9 cellular contexts compared by ENCODE assay signal in the genomic region with DNA sequence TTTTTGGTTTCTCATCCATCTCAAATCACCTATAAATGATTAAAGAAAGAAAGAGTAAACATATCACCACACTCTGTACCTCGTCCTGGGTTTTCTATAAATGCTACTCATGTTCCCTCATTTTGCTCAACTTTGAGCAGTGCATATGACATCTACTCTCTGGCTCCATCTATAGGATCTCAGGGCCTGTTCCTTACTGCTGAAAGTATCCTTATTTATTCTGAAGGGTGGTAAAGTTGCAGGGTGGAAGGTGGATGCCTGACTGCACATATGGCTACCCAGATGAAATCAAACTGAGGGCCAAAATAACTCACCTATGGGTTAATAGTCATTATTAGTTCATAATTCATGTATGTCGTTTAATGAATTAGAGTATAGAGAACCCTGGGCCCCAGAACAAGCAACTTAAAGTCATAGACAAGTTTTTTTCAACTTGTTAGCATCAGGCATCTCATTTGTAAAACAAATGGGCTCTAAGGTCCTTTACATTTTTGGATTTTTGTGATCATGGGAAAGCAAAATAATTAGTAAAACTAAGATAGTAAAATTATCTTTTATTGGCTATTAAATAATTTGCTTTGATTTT. TPM values are rescaled to one million over a fixed set of nuclear protein-coding genes. Genes with fewer than 3 reads are reported as not detected.
DNase-seq lines count a peak whose midpoint lies in the region; ATAC-seq and TF ChIP-seq lines count a peak whose summit lies in the region.
"Had no signal": no experiment of that assay in that cellular context is flagged by ENCODE, and none has a peak within 500 bp of the region (broad histone marks: within the 10 kb centered on the region; RNA-seq: fewer than 3 reads in every experiment).

No MANE protein-coding gene starts in this region.

- TF ChIP-seq CTCF in GM12865 (IDR thresholded peaks at IDR 0.05; ENCODE audit: insufficient read depth, low read depth, low read length, missing control alignments) (peak; percentile 60), nephron (IDR thresholded peaks at IDR 0.05; ENCODE audit: unreplicated experiment in 3 of 3) (peak; percentile 70 to 74 (median 70))

- H3K9me3 Mint-ChIP-seq in nephron: no peaks in the 10 kb centered on the region
- H3K9me3 Mint-ChIP-seq: IgD-negative memory B cell had no signal

- ATAC-seq in esophagus mucosa: peak; percentile 79
- no peak for ATAC-seq in GM18858 (IDR thresholded peaks at IDR 0.05; ENCODE audit: unreplicated experiment)

- peaks cover 10% of the 10 kb centered on the region for H4K20me1 ChIP-seq in Karpas-422 (ENCODE audit: insufficient read depth, low read depth, low read length)

- H3K27ac ChIP-seq in Karpas-422 (ENCODE audit: low read length) (peak overlapping the region; percentile 84), SJCRH30 (no peak overlapping the region)

- H3K4me1 ChIP-seq in Karpas-422 (ENCODE audit: low read length) (peaks cover 80% of the 10 kb centered on the region), SJCRH30 (peaks cover 8% of the 10 kb centered on the region)

- H3K36me3 Mint-ChIP-seq in nephron (ENCODE audit: low read depth): peaks cover 71% of the 10 kb centered on the region

- peaks cover 75% of the 10 kb centered on the region for H3K79me2 ChIP-seq in Karpas-422 (ENCODE audit: low read length)

- H3K27me3 Mint-ChIP-seq in nephron (ENCODE audit: low read depth): no peaks in the 10 kb centered on the region
- H3K27me3 Mint-ChIP-seq: IgD-negative memory B cell had no signal

- DNase-seq in AG20443 (ENCODE audit: low spot score): peak; percentile 63
- DNase-seq in GM12865 (ENCODE audit: low read depth): peak; percentile 56
- DNase-seq in Karpas-422: peak; percentile 80
- DNase-seq in SJCRH30: peak; percentile 17 to 45
- DNase-seq in posterior vena cava (ENCODE audit: low spot score): no peak

- H3K9ac ChIP-seq in Karpas-422 (ENCODE audit: low read length): no peak overlapping the region

- no peak overlapping the region for H2AFZ ChIP-seq in Karpas-422 (ENCODE audit: low read length)

- H3K4me2 ChIP-seq in Karpas-422 (ENCODE audit: low read depth, low read length, poor library complexity, severe bottlenecking): peak overlapping the region; percentile 14

- H3K9me2 ChIP-seq in Karpas-422 (replicated peaks; ENCODE audit: insufficient read depth, low read length): no peaks in the 10 kb centered on the region

- H3K4me3 Mint-ChIP-seq in nephron: no peak overlapping the region
- H3K4me3 Mint-ChIP-seq: IgD-negative memory B cell had no signal

- no peaks in the 10 kb centered on the region for H3K9me3 ChIP-seq in Karpas-422 (ENCODE audit: low read length)
- H3K9me3 ChIP-seq in SJCRH30 (replicated peaks): no peaks in the 10 kb centered on the region

- H3K27ac Mint-ChIP-seq in nephron: peak overlapping the region; percentile 18 to 89 (median 66)

- H3K4me1 Mint-ChIP-seq in nephron: peaks cover 23% of the 10 kb centered on the region

- H3K27me3 ChIP-seq in Karpas-422 (ENCODE audit: low read length) (no peaks in the 10 kb centered on the region), SJCRH30 (no peaks in the 10 kb centered on the region)

- H3K36me3 ChIP-seq in Karpas-422 (ENCODE audit: insufficient read depth, low read length): peaks cover 77% of the 10 kb centered on the region
- peaks cover 39% of the 10 kb centered on the region for H3K36me3 ChIP-seq in SJCRH30

- intact Hi-C loops in posterior vena cava (cut with DNase I): no loop called here

- H3K4me3 ChIP-seq in GM12865 (ENCODE audit: low read depth, low read length): no peak overlapping the region
- H3K4me3 ChIP-seq in Karpas-422 (ENCODE audit: low read length): no peak overlapping the region
- no peak overlapping the region for H3K4me3 ChIP-seq in SJCRH30

RNA-seq across cellular contexts. Expression of gene NCF2, which starts 46.5 kb away (rescaled TPM):
- total RNA-seq in Karpas-422 (2014; rRNA removed; shearing (Covaris generic); ENCODE audit: low replicate concordance): 7.0 and 13.5 TPM in 2 replicates
- total RNA-seq in SJCRH30 (2014; rRNA removed; shearing (Covaris generic)): 0.25 and 0.55 TPM in 2 replicates
- 8.3 TPM for total RNA-seq in esophagus mucosa
- total RNA-seq in posterior vena cava: 10 to 100 TPM; 12.8 to 26.2 TPM
